Comparison of ENCODE assay signal across 1 cellular context in the genomic region with DNA sequence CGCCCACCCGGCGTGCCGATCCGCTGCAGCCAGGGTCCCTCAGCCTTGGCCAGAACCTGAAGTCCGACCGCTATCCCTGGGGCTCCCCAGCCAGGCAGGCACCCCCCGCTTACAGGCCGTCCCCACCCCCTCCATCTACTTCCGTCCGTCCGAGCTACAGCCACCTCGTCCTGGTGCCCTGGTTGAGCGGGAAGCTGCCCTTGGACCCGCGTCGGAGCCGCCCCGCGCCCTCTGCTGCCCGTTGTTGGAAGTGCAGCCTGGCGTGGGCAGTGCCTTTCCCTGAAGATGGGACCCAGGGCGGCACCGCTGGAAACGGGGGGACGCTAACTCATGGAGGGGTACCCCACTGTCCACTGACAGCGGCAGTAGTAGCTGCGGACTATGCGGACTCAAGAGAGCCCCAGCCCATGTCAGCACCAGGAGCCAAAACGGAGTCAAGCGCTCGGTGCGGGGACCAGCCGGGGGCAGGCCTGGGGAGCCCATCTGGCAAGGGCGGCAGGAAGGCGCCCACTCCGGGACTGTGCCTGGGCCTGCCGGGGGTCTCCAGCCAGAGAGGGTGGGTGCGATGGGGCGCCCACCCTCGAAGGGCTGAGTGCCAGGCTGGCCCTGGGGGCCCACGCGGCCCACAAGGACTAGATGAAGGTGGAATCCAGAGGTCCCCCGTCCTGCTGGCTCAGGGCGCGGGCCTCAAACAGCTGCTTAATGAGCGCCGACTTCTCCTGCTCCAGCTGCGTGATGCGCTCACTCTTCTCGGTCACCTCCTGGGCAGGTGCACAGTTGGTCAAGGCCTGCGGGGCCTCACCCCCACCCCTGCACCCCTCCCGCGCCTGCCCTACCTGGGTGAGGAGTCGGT.
TF ChIP-seq lines count a peak whose summit lies in the region.

No MANE protein-coding gene starts in this region.

TF ChIP-seq in HepG2, 621 proteins besides CTCF, POLR2A, EP300 and RAD21 (continued from another document and continues in another):
- TF ChIP-seq, protein P1, sequence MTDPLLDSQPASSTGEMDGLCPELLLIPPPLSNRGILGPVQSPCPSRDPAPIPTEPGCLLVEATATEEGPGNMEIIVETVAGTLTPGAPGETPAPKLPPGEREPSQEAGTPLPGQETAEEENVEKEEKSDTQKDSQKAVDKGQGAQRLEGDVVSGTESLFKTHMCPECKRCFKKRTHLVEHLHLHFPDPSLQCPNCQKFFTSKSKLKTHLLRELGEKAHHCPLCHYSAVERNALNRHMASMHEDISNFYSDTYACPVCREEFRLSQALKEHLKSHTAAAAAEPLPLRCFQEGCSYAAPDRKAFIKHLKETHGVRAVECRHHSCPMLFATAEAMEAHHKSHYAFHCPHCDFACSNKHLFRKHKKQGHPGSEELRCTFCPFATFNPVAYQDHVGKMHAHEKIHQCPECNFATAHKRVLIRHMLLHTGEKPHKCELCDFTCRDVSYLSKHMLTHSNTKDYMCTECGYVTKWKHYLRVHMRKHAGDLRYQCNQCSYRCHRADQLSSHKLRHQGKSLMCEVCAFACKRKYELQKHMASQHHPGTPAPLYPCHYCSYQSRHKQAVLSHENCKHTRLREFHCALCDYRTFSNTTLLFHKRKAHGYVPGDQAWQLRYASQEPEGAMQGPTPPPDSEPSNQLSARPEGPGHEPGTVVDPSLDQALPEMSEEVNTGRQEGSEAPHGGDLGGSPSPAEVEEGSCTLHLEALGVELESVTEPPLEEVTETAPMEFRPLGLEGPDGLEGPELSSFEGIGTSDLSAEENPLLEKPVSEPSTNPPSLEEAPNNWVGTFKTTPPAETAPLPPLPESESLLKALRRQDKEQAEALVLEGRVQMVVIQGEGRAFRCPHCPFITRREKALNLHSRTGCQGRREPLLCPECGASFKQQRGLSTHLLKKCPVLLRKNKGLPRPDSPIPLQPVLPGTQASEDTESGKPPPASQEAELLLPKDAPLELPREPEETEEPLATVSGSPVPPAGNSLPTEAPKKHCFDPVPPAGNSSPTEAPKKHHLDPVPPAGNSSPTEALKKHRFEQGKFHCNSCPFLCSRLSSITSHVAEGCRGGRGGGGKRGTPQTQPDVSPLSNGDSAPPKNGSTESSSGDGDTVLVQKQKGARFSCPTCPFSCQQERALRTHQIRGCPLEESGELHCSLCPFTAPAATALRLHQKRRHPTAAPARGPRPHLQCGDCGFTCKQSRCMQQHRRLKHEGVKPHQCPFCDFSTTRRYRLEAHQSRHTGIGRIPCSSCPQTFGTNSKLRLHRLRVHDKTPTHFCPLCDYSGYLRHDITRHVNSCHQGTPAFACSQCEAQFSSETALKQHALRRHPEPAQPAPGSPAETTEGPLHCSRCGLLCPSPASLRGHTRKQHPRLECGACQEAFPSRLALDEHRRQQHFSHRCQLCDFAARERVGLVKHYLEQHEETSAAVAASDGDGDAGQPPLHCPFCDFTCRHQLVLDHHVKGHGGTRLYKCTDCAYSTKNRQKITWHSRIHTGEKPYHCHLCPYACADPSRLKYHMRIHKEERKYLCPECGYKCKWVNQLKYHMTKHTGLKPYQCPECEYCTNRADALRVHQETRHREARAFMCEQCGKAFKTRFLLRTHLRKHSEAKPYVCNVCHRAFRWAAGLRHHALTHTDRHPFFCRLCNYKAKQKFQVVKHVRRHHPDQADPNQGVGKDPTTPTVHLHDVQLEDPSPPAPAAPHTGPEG (CRISPR knock-in tag; IDR thresholded peaks at IDR 0.05) = no peak
- no peak for TF ChIP-seq RAD51 (IDR thresholded peaks at IDR 0.05; ENCODE audit: borderline replicate concordance)
- TF ChIP-seq ARID2 (CRISPR knock-in tag; IDR thresholded peaks at IDR 0.05; ENCODE audit: borderline replicate concordance) = no peak
- TF ChIP-seq KDM3A (CRISPR knock-in tag; IDR thresholded peaks at IDR 0.05; ENCODE audit: low read depth) = peak; percentile 80; the same call in 1 of the 2 replicates
- no peak for TF ChIP-seq KAT8 (CRISPR knock-in tag; IDR thresholded peaks at IDR 0.05)
- no peak for TF ChIP-seq ZNF230 (CRISPR knock-in tag; IDR thresholded peaks at IDR 0.05)
- no peak for TF ChIP-seq NR1H2 (CRISPR knock-in tag; IDR thresholded peaks at IDR 0.05; ENCODE audit: borderline replicate concordance, low read depth)
- peak; percentile 31 for TF ChIP-seq AGO2 (optimal IDR thresholded peaks at IDR 0.05; ENCODE audit: low read depth, low read length)
- TF ChIP-seq, protein P2, sequence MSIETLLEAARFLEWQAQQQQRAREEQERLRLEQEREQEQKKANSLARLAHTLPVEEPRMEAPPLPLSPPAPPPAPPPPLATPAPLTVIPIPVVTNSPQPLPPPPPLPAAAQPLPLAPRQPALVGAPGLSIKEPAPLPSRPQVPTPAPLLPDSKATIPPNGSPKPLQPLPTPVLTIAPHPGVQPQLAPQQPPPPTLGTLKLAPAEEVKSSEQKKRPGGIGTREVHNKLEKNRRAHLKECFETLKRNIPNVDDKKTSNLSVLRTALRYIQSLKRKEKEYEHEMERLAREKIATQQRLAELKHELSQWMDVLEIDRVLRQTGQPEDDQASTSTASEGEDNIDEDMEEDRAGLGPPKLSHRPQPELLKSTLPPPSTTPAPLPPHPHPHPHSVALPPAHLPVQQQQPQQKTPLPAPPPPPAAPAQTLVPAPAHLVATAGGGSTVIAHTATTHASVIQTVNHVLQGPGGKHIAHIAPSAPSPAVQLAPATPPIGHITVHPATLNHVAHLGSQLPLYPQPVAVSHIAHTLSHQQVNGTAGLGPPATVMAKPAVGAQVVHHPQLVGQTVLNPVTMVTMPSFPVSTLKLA (IDR thresholded peaks at IDR 0.05) = no peak
- TF ChIP-seq ZBTB42 (CRISPR knock-in tag; IDR thresholded peaks at IDR 0.05) = 0 out of 2 replicates have a peak, but pooled peaks have one; percentile 46
- peak; percentile 31; the same call in 1 of the 2 replicates for TF ChIP-seq RXRB (CRISPR knock-in tag; IDR thresholded peaks at IDR 0.05; ENCODE audit: borderline replicate concordance)
- no peak for TF ChIP-seq SUZ12 (IDR thresholded peaks at IDR 0.05; ENCODE audit: low read depth, low read length)
- TF ChIP-seq, protein P3, sequence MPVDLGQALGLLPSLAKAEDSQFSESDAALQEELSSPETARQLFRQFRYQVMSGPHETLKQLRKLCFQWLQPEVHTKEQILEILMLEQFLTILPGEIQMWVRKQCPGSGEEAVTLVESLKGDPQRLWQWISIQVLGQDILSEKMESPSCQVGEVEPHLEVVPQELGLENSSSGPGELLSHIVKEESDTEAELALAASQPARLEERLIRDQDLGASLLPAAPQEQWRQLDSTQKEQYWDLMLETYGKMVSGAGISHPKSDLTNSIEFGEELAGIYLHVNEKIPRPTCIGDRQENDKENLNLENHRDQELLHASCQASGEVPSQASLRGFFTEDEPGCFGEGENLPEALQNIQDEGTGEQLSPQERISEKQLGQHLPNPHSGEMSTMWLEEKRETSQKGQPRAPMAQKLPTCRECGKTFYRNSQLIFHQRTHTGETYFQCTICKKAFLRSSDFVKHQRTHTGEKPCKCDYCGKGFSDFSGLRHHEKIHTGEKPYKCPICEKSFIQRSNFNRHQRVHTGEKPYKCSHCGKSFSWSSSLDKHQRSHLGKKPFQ (CRISPR knock-in tag; IDR thresholded peaks at IDR 0.05; ENCODE audit: insufficient replicate concordance) = no peak
- no peak for TF ChIP-seq U2AF1 (optimal IDR thresholded peaks at IDR 0.05; ENCODE audit: low read depth, low read length)
- no peak for TF ChIP-seq EED (CRISPR knock-in tag; IDR thresholded peaks at IDR 0.05)
- TF ChIP-seq FOXA1 (IDR thresholded peaks at IDR 0.05) = no peak
- TF ChIP-seq FOXA1 (CRISPR knock-in tag; IDR thresholded peaks at IDR 0.05) = no peak; the same call in 1 of the 2 replicates
- TF ChIP-seq RFX1 (IDR thresholded peaks at IDR 0.05) = no peak
- TF ChIP-seq NFYB (CRISPR knock-in tag; IDR thresholded peaks at IDR 0.05) = no peak
- no peak for TF ChIP-seq SKI (IDR thresholded peaks at IDR 0.05; ENCODE audit: partially characterized antibody)
- no peak for TF ChIP-seq TBP (CRISPR knock-in tag; IDR thresholded peaks at IDR 0.05)
- TF ChIP-seq, protein P4, sequence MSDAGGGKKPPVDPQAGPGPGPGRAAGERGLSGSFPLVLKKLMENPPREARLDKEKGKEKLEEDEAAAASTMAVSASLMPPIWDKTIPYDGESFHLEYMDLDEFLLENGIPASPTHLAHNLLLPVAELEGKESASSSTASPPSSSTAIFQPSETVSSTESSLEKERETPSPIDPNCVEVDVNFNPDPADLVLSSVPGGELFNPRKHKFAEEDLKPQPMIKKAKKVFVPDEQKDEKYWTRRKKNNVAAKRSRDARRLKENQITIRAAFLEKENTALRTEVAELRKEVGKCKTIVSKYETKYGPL (CRISPR knock-in tag; IDR thresholded peaks at IDR 0.05) = no peak
- TF ChIP-seq DNMT1 (CRISPR knock-in tag; IDR thresholded peaks at IDR 0.05) = no peak; the same call in 1 of the 2 replicates
- no peak for TF ChIP-seq ZSCAN31 (CRISPR knock-in tag; IDR thresholded peaks at IDR 0.05; ENCODE audit: low read depth)
- TF ChIP-seq, protein P5, sequence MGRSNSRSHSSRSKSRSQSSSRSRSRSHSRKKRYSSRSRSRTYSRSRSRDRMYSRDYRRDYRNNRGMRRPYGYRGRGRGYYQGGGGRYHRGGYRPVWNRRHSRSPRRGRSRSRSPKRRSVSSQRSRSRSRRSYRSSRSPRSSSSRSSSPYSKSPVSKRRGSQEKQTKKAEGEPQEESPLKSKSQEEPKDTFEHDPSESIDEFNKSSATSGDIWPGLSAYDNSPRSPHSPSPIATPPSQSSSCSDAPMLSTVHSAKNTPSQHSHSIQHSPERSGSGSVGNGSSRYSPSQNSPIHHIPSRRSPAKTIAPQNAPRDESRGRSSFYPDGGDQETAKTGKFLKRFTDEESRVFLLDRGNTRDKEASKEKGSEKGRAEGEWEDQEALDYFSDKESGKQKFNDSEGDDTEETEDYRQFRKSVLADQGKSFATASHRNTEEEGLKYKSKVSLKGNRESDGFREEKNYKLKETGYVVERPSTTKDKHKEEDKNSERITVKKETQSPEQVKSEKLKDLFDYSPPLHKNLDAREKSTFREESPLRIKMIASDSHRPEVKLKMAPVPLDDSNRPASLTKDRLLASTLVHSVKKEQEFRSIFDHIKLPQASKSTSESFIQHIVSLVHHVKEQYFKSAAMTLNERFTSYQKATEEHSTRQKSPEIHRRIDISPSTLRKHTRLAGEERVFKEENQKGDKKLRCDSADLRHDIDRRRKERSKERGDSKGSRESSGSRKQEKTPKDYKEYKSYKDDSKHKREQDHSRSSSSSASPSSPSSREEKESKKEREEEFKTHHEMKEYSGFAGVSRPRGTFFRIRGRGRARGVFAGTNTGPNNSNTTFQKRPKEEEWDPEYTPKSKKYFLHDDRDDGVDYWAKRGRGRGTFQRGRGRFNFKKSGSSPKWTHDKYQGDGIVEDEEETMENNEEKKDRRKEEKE (IDR thresholded peaks at IDR 0.05) = no peak
- peak; percentile 49; the same call in 1 of the 2 replicates for TF ChIP-seq SMC3 (IDR thresholded peaks at IDR 0.05; ENCODE audit: low read length)
- no peak for TF ChIP-seq ZNF703 (CRISPR knock-in tag; IDR thresholded peaks at IDR 0.05; ENCODE audit: borderline replicate concordance)
- 0 out of 2 replicates have a peak, but pooled peaks have one; percentile 39 for TF ChIP-seq ZNF749 (CRISPR knock-in tag; IDR thresholded peaks at IDR 0.05; ENCODE audit: borderline replicate concordance)
- TF ChIP-seq RORA (CRISPR knock-in tag; IDR thresholded peaks at IDR 0.05) = no peak
- TF ChIP-seq MTF2 (CRISPR knock-in tag; IDR thresholded peaks at IDR 0.05; ENCODE audit: borderline replicate concordance) = no peak
- TF ChIP-seq ATF1 (CRISPR knock-in tag; IDR thresholded peaks at IDR 0.05) = no peak
- TF ChIP-seq FIP1L1 (IDR thresholded peaks at IDR 0.05; ENCODE audit: borderline replicate concordance, insufficient read depth, low read depth, low read length) = no peak
- TF ChIP-seq FOSL1 (CRISPR knock-in tag; IDR thresholded peaks at IDR 0.05; ENCODE audit: borderline replicate concordance) = no peak
- no peak for TF ChIP-seq TBX2 (CRISPR knock-in tag; IDR thresholded peaks at IDR 0.05; ENCODE audit: borderline replicate concordance)
- no peak for TF ChIP-seq ZNF564 (CRISPR knock-in tag; IDR thresholded peaks at IDR 0.05)
- no peak for TF ChIP-seq ZNF549 (CRISPR knock-in tag; IDR thresholded peaks at IDR 0.05)
- peak; percentile 49 for TF ChIP-seq NRL (CRISPR knock-in tag; IDR thresholded peaks at IDR 0.05; ENCODE audit: borderline replicate concordance)
- TF ChIP-seq, protein P6, sequence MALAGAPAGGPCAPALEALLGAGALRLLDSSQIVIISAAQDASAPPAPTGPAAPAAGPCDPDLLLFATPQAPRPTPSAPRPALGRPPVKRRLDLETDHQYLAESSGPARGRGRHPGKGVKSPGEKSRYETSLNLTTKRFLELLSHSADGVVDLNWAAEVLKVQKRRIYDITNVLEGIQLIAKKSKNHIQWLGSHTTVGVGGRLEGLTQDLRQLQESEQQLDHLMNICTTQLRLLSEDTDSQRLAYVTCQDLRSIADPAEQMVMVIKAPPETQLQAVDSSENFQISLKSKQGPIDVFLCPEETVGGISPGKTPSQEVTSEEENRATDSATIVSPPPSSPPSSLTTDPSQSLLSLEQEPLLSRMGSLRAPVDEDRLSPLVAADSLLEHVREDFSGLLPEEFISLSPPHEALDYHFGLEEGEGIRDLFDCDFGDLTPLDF (CRISPR knock-in tag; IDR thresholded peaks at IDR 0.05) = 0 out of 2 replicates have a peak, but pooled peaks have one; percentile 24
- no peak for TF ChIP-seq IKZF4 (CRISPR knock-in tag; IDR thresholded peaks at IDR 0.05; ENCODE audit: borderline replicate concordance, low read depth, not compliant biosample characterization)
- no peak for TF ChIP-seq ZNF264 (CRISPR knock-in tag; IDR thresholded peaks at IDR 0.05)
- no peak for TF ChIP-seq ZNF451 (CRISPR knock-in tag; IDR thresholded peaks at IDR 0.05)
- TF ChIP-seq CBX5 (CRISPR knock-in tag; IDR thresholded peaks at IDR 0.05; ENCODE audit: borderline replicate concordance) = no peak
- no peak for TF ChIP-seq IKZF1 (IDR thresholded peaks at IDR 0.05)
- no peak for TF ChIP-seq SP140L (CRISPR knock-in tag; IDR thresholded peaks at IDR 0.05; ENCODE audit: borderline replicate concordance)
- TF ChIP-seq, protein P7, sequence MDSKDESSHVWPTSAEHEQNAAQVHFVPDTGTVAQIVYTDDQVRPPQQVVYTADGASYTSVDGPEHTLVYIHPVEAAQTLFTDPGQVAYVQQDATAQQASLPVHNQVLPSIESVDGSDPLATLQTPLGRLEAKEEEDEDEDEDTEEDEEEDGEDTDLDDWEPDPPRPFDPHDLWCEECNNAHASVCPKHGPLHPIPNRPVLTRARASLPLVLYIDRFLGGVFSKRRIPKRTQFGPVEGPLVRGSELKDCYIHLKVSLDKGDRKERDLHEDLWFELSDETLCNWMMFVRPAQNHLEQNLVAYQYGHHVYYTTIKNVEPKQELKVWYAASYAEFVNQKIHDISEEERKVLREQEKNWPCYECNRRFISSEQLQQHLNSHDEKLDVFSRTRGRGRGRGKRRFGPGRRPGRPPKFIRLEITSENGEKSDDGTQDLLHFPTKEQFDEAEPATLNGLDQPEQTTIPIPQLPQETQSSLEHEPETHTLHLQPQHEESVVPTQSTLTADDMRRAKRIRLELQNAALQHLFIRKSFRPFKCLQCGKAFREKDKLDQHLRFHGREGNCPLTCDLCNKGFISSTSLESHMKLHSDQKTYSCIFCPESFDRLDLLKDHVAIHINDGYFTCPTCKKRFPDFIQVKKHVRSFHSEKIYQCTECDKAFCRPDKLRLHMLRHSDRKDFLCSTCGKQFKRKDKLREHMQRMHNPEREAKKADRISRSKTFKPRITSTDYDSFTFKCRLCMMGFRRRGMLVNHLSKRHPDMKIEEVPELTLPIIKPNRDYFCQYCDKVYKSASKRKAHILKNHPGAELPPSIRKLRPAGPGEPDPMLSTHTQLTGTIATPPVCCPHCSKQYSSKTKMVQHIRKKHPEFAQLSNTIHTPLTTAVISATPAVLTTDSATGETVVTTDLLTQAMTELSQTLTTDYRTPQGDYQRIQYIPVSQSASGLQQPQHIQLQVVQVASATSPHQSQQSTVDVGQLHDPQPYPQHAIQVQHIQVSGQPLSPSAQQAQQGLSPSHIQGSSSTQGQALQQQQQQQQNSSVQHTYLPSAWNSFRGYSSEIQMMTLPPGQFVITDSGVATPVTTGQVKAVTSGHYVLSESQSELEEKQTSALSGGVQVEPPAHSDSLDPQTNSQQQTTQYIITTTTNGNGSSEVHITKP (CRISPR knock-in tag; IDR thresholded peaks at IDR 0.05; ENCODE audit: low read depth) = no peak
- TF ChIP-seq ZNF577 (CRISPR knock-in tag; IDR thresholded peaks at IDR 0.05; ENCODE audit: borderline replicate concordance, low read depth) = no peak
